15 cellular contexts compared by ENCODE assay signal in the genomic region with DNA sequence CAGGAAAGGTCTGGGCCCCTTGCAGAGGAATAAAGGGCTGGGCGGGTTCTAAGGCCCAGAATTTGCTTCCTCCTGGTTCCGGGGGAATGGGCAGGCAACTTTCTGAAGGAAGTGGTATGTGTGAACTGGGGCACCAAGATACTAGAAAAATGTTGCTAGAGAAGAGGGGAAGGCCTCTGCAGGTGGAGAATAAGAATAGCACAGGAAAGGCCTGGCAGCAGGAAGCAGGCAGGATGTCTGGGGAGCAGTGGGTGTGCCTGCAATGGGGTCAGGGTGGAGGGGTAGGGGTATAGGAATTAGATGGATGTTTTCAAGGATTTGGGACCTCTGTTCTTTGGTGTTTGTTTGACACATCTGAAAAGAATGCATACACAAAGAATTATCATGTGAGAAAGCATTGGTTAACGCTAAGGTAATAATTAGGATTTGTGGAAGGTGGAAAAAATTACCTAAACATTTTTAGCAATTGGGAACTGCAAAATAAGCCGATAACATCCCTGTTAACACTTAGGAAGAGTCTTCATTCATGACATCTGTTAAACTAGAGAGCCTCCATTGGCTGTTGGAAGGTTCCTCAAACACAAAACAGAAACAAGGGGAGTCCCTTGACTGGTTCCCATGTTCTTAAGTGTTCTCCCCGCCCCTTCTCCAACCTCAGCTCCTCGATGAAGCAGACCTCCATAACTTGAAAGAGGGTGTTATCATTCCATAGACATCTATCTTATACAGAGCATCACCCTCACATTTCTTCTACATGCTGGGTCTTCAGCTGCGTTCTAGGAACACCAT. TPM values are rescaled to one million over a fixed set of nuclear protein-coding genes. Genes with fewer than 3 reads are reported as not detected.
DNase-seq lines count a peak whose midpoint lies in the region; ATAC-seq and TF ChIP-seq lines count a peak whose summit lies in the region.
"Had no signal": no experiment of that assay in that cellular context is flagged by ENCODE, and none has a peak within 500 bp of the region (broad histone marks: within the 10 kb centered on the region; RNA-seq: fewer than 3 reads in every experiment).

No MANE protein-coding gene starts in this region.

- CTCF ChIA-PET in activated naive CD4-positive, alpha-beta T cell treated with anti-CD3 and anti-CD28 coated beads, Interleukin-2, amount 10 ng/mL, durations not matched to agents 7 days and 5 days (lab: Charles Lee): no interaction called here

- 33% methylated on average over 7 of the region's 7 CpGs for WGBS in thymus

- no peak overlapping the region for H3K4me3 Mint-ChIP-seq in activated naive CD4-positive, alpha-beta T cell treated with anti-CD3 and anti-CD28 coated beads, Interleukin-2, amount 10 ng/mL, durations not matched to agents 7 days and 5 days
- no peak overlapping the region for H3K4me3 Mint-ChIP-seq in effector memory CD8-positive, alpha-beta T cell
- H3K4me3 Mint-ChIP-seq: activated naive CD4-positive, alpha-beta T cell treated with anti-CD3 and anti-CD28 coated beads, Interleukin-2, amount 50 U/mL, for 24 hours had no signal

- TF ChIP-seq CTCF in breast epithelium (IDR thresholded peaks at IDR 0.05): no peak

- DNase-seq in activated naive CD4-positive, alpha-beta T cell treated with anti-CD3 and anti-CD28 coated beads, Interleukin-2, amount 10 ng/mL, durations not matched to agents 7 days and 5 days: no peak
- DNase-seq in activated naive CD4-positive, alpha-beta T cell treated with anti-CD3 and anti-CD28 coated beads, Interleukin-2, amount 50 U/mL, for 16 hours: no peak
- DNase-seq in KBM-7: peak; percentile 40
- DNase-seq in effector memory CD8-positive, alpha-beta T cell: no peak
- DNase-seq in stimulated activated naive CD4-positive, alpha-beta T cell treated with Interleukin-2 at 50 U/mL for 16 hours (lab: John Stamatoyannopoulos, UW): no peak
- no peak for DNase-seq in breast epithelium (ENCODE audit: low spot score in 2 of 2)
- no peak for DNase-seq in islet precursor cell
- DNase-seq: ACHN, caudate nucleus, DMS 273 treated with DMSO at 0.1 percent for 48 hours, occipital lobe had no signal

- no peak for TF ChIP-seq POLR2A in breast epithelium (IDR thresholded peaks at IDR 0.05)

- no peaks in the 10 kb centered on the region for H3K9me3 Mint-ChIP-seq in activated naive CD4-positive, alpha-beta T cell treated with anti-CD3 and anti-CD28 coated beads, Interleukin-2, amount 10 ng/mL, durations not matched to agents 7 days and 5 days
- no peaks in the 10 kb centered on the region for H3K9me3 Mint-ChIP-seq in effector memory CD8-positive, alpha-beta T cell
- H3K9me3 Mint-ChIP-seq: activated naive CD4-positive, alpha-beta T cell treated with anti-CD3 and anti-CD28 coated beads, Interleukin-2, amount 50 U/mL, for 24 hours had no signal

- no peaks in the 10 kb centered on the region for H3K27me3 Mint-ChIP-seq in activated naive CD4-positive, alpha-beta T cell treated with anti-CD3 and anti-CD28 coated beads, Interleukin-2, amount 10 ng/mL, durations not matched to agents 7 days and 5 days
- H3K27me3 Mint-ChIP-seq in effector memory CD8-positive, alpha-beta T cell: no peaks in the 10 kb centered on the region
- H3K27me3 Mint-ChIP-seq: activated naive CD4-positive, alpha-beta T cell treated with anti-CD3 and anti-CD28 coated beads, Interleukin-2, amount 50 U/mL, for 24 hours had no signal

- no peaks in the 10 kb centered on the region for H3K36me3 Mint-ChIP-seq in activated naive CD4-positive, alpha-beta T cell treated with anti-CD3 and anti-CD28 coated beads, Interleukin-2, amount 10 ng/mL, durations not matched to agents 7 days and 5 days
- H3K36me3 Mint-ChIP-seq in effector memory CD8-positive, alpha-beta T cell (ENCODE audit: insufficient read depth): no peaks in the 10 kb centered on the region

- in situ Hi-C loops in KBM-7 (cut with MboI; ENCODE audit: low pct_unique_long_range_greater_than_20kb, low sequenced_read_pairs): no loop called here

- H3K9me3 ChIP-seq in thymus (ENCODE audit: control insufficient read depth) (no peaks in the 10 kb centered on the region), breast epithelium (no peaks in the 10 kb centered on the region)

- H3K4me1 Mint-ChIP-seq in activated naive CD4-positive, alpha-beta T cell treated with anti-CD3 and anti-CD28 coated beads, Interleukin-2, amount 10 ng/mL, durations not matched to agents 7 days and 5 days: peaks cover 17% of the 10 kb centered on the region
- H3K4me1 Mint-ChIP-seq in effector memory CD8-positive, alpha-beta T cell (ENCODE audit: low read depth in 2 of 2): peaks cover 7 to 10% of the 10 kb centered on the region in 2 donors

- no peak for ATAC-seq in effector memory CD8-positive, alpha-beta T cell (replicated peaks)

- H3K36me3 ChIP-seq in thymus (ENCODE audit: control insufficient read depth, insufficient read depth) (no peaks in the 10 kb centered on the region), breast epithelium (no peaks in the 10 kb centered on the region)

- intact Hi-C loops in breast epithelium (cut with DNase I; ENCODE audit: low total_unique reads): no loop called here

- peaks cover 56% of the 10 kb centered on the region for H3K4me1 ChIP-seq in thymus (ENCODE audit: control insufficient read depth, insufficient read depth, low read length)
- no peaks in the 10 kb centered on the region for H3K4me1 ChIP-seq in breast epithelium

- H3K27me3 ChIP-seq in thymus (ENCODE audit: control insufficient read depth, insufficient read depth) (no peaks in the 10 kb centered on the region), breast epithelium (no peaks in the 10 kb centered on the region)

- H3K27ac ChIP-seq in thymus (ENCODE audit: low read depth) (peak overlapping the region; percentile 59), breast epithelium (no peak overlapping the region)
- H3K27ac ChIP-seq: VCaP had no signal

- peak overlapping the region; percentile 12 for H3K27ac Mint-ChIP-seq in activated naive CD4-positive, alpha-beta T cell treated with anti-CD3 and anti-CD28 coated beads, Interleukin-2, amount 10 ng/mL, durations not matched to agents 7 days and 5 days
- peak overlapping the region; percentile 11 to 72 for H3K27ac Mint-ChIP-seq in effector memory CD8-positive, alpha-beta T cell
- H3K27ac Mint-ChIP-seq: activated naive CD4-positive, alpha-beta T cell treated with anti-CD3 and anti-CD28 coated beads, Interleukin-2, amount 50 U/mL, for 24 hours had no signal

- no peak overlapping the region for H3K4me3 ChIP-seq in thymus (ENCODE audit: low read length)
- no peak overlapping the region for H3K4me3 ChIP-seq in breast epithelium

RNA-seq across cellular contexts. Expression of a gene that starts 2.3 kb away (rescaled TPM):
- polyA plus RNA-seq in thymus: 0.07 TPM
- total RNA-seq in breast epithelium: under 1 TPM in 2 of 3 donors, not detected in 1; 0.48 to 0.59 TPM
- total RNA-seq: skeletal muscle tissue had no signal

RNA-seq across cellular contexts. Expression of a gene that starts 14.2 kb away (rescaled TPM):
- polyA plus RNA-seq in thymus: 0.21 TPM
- total RNA-seq in breast epithelium: under 1 TPM in 1 of 3 donors, not detected in 2; 0.29 TPM
